Comparison of ENCODE assay signal across 8 cellular contexts in the genomic region with DNA sequence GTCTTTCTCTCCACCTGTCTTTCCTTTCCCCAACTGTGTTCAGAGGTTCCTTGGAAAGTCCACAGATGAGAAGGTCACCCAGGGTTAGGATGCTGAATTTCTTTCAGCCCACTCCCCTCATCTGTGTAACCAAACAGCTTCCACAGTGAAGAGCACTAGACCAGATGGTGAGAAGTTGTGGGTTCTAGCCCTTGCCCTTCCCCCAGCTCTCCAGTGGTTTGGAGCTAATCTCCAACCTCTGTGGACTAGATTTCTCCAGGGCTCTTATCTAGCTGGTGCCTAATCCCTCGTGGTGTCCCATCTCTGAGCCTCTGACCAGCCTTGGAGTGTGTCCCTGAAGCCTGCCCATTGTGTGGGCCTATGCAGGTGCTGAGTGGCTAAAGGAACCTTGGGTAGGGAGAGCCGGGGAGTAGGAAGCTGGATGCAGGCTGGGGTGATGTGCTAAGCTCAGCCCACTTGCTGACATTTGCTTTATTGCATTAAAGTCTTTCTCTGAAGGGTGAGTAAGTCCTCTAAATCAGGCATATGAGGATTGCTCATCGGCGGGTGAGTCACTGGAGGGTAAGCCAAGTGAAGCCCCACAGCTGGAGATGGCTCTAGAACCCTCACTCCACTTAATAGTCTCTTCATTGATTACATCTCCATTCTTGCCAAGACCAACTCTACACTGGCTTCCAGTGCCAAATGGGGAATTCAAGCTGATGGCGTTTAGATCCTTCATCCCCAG. TPM values are rescaled to one million over a fixed set of nuclear protein-coding genes. Genes with fewer than 3 reads are reported as not detected.
DNase-seq lines count a peak whose midpoint lies in the region; ATAC-seq and TF ChIP-seq lines count a peak whose summit lies in the region.

No MANE protein-coding gene starts in this region.

- ATAC-seq in stimulated activated effector memory CD8-positive, alpha-beta T cell treated with anti-CD3 and anti-CD28 coated beads, Interleukin-12 subunit alpha, Interleukin-12 subunit beta, amount 100 ng/mL, for 72 hours: peak; percentile 95
- no peak for ATAC-seq in GM21723 (IDR thresholded peaks at IDR 0.05; ENCODE audit: unreplicated experiment)

- peaks cover 6 to 27% (median 16%) of the 10 kb centered on the region in 6 donors for H3K4me1 ChIP-seq in spleen
- H3K4me1 ChIP-seq in ascending aorta: no peaks in the 10 kb centered on the region

- TF ChIP-seq CTCF in fibroblast of mammary gland (conservative IDR thresholded peaks at IDR 0.05; ENCODE audit: control insufficient read depth, insufficient read depth, low read depth, low read length) (no peak), spleen (IDR thresholded peaks at IDR 0.05 in 8 of 11, conservative IDR thresholded peaks at IDR 0.05 in 3 of 11) (no peak), ascending aorta (IDR thresholded peaks at IDR 0.05) (no peak)

- H3K4me1 Mint-ChIP-seq in stimulated activated effector memory CD8-positive, alpha-beta T cell treated with anti-CD3 and anti-CD28 coated beads, Interleukin-12 subunit alpha, Interleukin-12 subunit beta, amount 100 ng/mL, for 72 hours: peaks cover 69% of the 10 kb centered on the region

- H3K27ac Mint-ChIP-seq in stimulated activated effector memory CD8-positive, alpha-beta T cell treated with anti-CD3 and anti-CD28 coated beads, Interleukin-12 subunit alpha, Interleukin-12 subunit beta, amount 100 ng/mL, for 72 hours: peak overlapping the region; percentile 57

- H3K9me3 Mint-ChIP-seq in stimulated activated effector memory CD8-positive, alpha-beta T cell treated with anti-CD3 and anti-CD28 coated beads, Interleukin-12 subunit alpha, Interleukin-12 subunit beta, amount 100 ng/mL, for 72 hours: no peaks in the 10 kb centered on the region

- 64 to 92% (median 69%) methylated on average over 5 of the region's 5 CpGs for WGBS in spleen, 5 donors

- no peak overlapping the region for H3K27ac ChIP-seq in spleen
- no peak overlapping the region for H3K27ac ChIP-seq in ascending aorta

- H3K9me3 ChIP-seq in spleen (no peaks in the 10 kb centered on the region), ascending aorta (no peaks in the 10 kb centered on the region)

- intact Hi-C loops in spleen (cut with DNase I; ENCODE audit: low total_unique reads): no loop called here
- intact Hi-C loops in ascending aorta (cut with DNase I): no loop called here

- H3K4me3 Mint-ChIP-seq in stimulated activated effector memory CD8-positive, alpha-beta T cell treated with anti-CD3 and anti-CD28 coated beads, Interleukin-12 subunit alpha, Interleukin-12 subunit beta, amount 100 ng/mL, for 72 hours: peak overlapping the region; percentile 37

- DNase-seq in NCI-H82 (lab: John Stamatoyannopoulos, UW) (peak; percentile 38), NCI-H82 treated with DMSO at 0.1 percent for 48 hours (lab: John Stamatoyannopoulos, UW; ENCODE audit: unreplicated experiment) (no peak), fibroblast of mammary gland (ENCODE audit: low read depth) (peak; percentile 95), spleen (no peak), ascending aorta (ENCODE audit: low spot score in 2 of 2) (no peak)
- peak; percentile 23 for DNase-seq in activated CD4-positive, CD25-positive, alpha-beta regulatory T cell treated with anti-CD3 and anti-CD28 coated beads, Interleukin-2, amount 50 U/mL, for 16 hours (ENCODE audit: low read depth, low spot score)
- DNase-seq in stimulated activated effector memory CD8-positive, alpha-beta T cell treated with anti-CD3 and anti-CD28 coated beads, Interleukin-12 subunit alpha, Interleukin-12 subunit beta, amount 100 ng/mL, for 72 hours (ENCODE audit: low spot score in 2 of 2): no peak

- peaks cover 2 to 74% (median 32%) of the 10 kb centered on the region in 6 donors for H3K36me3 ChIP-seq in spleen
- H3K36me3 ChIP-seq in ascending aorta: peaks cover 4 to 14% of the 10 kb centered on the region in 2 donors

- H3K27me3 ChIP-seq in spleen (replicated peaks in 1 of 7) (no peaks in the 10 kb centered on the region), ascending aorta (no peaks in the 10 kb centered on the region)

- no peak for TF ChIP-seq POLR2A in spleen (IDR thresholded peaks at IDR 0.05)

- H3K36me3 Mint-ChIP-seq in stimulated activated effector memory CD8-positive, alpha-beta T cell treated with anti-CD3 and anti-CD28 coated beads, Interleukin-12 subunit alpha, Interleukin-12 subunit beta, amount 100 ng/mL, for 72 hours: peaks cover 100% of the 10 kb centered on the region

- no peak overlapping the region for H3K4me3 ChIP-seq in fibroblast of mammary gland (ENCODE audit: control insufficient read depth, low read depth, low read length)
- no peak overlapping the region for H3K4me3 ChIP-seq in spleen
- H3K4me3 ChIP-seq in ascending aorta: no peak overlapping the region

RNA-seq across cellular contexts. Expression of a gene that starts 14.9 kb away (rescaled TPM):
- total RNA-seq in spleen: 10 to 100 TPM; 17.2 to 71.8 (median 35.6) TPM
- 10 to 100 TPM in 2 of 3 donors, 1 to 10 TPM in 1; 9.7 to 17.2 (median 15.7) TPM for polyA plus RNA-seq in spleen
- 26.9 TPM for total RNA-seq in ascending aorta

RNA-seq across cellular contexts. Expression of a gene that starts 54.9 kb away (rescaled TPM):
- total RNA-seq in spleen: 10 to 100 TPM; 32.4 to 41.2 (median 35.0) TPM
- 10 to 100 TPM; 10.4 to 16.7 (median 13.9) TPM for polyA plus RNA-seq in spleen
- 14.8 TPM for total RNA-seq in ascending aorta

Comparison
In these comparisons a context has a peak if more than half of its experiments do, and no peak if none do; other contexts are left out.
1. DNase-seq: peak in NCI-H82 (single experiment), activated CD4-positive, CD25-positive, alpha-beta regulatory T cell treated with anti-CD3 and anti-CD28 coated beads, Interleukin-2, amount 50 U/mL, for 16 hours (single experiment) and fibroblast of mammary gland (single experiment); none in NCI-H82 treated with DMSO at 0.1 percent for 48 hours (single experiment), stimulated activated effector memory CD8-positive, alpha-beta T cell treated with anti-CD3 and anti-CD28 coated beads, Interleukin-12 subunit alpha, Interleukin-12 subunit beta, amount 100 ng/mL, for 72 hours (0 of 2), spleen (single experiment) and ascending aorta (0 of 2).